In the genomic region with DNA sequence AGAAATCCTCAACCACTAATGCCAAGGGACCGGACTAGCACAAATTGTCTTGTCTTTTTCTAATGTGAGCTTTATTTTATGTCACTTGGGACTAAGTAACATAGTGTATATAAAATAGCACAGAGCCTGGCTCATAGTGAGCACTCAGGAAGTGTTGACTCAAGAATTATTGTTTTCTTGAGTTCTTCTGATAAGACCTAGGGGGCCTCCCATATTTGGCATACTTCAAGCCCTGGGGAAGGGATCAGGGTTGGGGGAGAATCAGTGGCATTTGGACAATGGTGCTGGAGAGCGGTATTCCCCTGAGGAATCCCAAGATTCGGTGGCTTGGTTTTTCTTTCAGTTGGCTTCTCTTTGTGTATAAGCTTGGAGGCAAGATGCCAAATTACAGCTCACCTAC, we compare ENCODE assay signal across 1 cellular context.
TF ChIP-seq lines count a peak whose summit lies in the region.

No MANE protein-coding gene starts in this region.

TF ChIP-seq in endothelial cell of umbilical vein, 7 proteins besides CTCF, POLR2A, EP300 and RAD21:
- no peak for TF ChIP-seq EZH2 (IDR thresholded peaks at IDR 0.05; ENCODE audit: borderline replicate concordance, low read depth, low read length, severe bottlenecking)
- peak; percentile 52 for TF ChIP-seq FOS (IDR thresholded peaks at IDR 0.05; ENCODE audit: borderline replicate concordance, insufficient read depth, low read length)
- TF ChIP-seq JUN (IDR thresholded peaks at IDR 0.05; ENCODE audit: borderline replicate concordance, insufficient read depth, insufficient read length, low read depth) = no peak
- peak; percentile 91 for TF ChIP-seq GATA2 (IDR thresholded peaks at IDR 0.05; ENCODE audit: insufficient read depth, insufficient read length, low read depth, low read length)
